Comparison of ENCODE assay signal across 14 cellular contexts in genomic region chr7:24945899-24946298, GRCh38.
"Had no signal": no experiment of that assay in that cellular context is flagged by ENCODE, and none has a peak within 500 bp of the region (broad histone marks: within the 10 kb centered on the region; RNA-seq: fewer than 3 reads in every experiment).

No MANE protein-coding gene starts in this region.

- H3K36me3 ChIP-seq: gastroesophageal sphincter, tibial nerve, vagina had no signal

- H3K36me3 Mint-ChIP-seq: naive thymus-derived CD8-positive, alpha-beta T cell had no signal

- H3K4me1 ChIP-seq: gastroesophageal sphincter, tibial nerve had no signal

- H3K9me3 ChIP-seq: gastroesophageal sphincter, tibial nerve, vagina had no signal

- H3K4me3 Mint-ChIP-seq: naive thymus-derived CD8-positive, alpha-beta T cell; stimulated activated memory B cell treated with anti-CD40 and anti-IgM and Interleukin-4, amounts not matched to agents 10 μg/mL and 1 μg/mL and 100 μg/mL, for 72 hours had no signal

- DNase-seq: activated CD4-positive, CD25-positive, alpha-beta regulatory T cell treated with anti-CD3 and anti-CD28 coated beads, Interleukin-2, amount 50 U/mL, for 72 hours; activated naive CD4-positive, alpha-beta T cell treated with anti-CD3 and anti-CD28 coated beads, Interleukin-2, amount 50 U/mL, for 16 hours; dorsolateral prefrontal cortex; erythroblast; left colon; naive thymus-derived CD8-positive, alpha-beta T cell; retina; stimulated activated CD4-positive, alpha-beta T cell treated with anti-CD3 and anti-CD28 coated beads, Interleukin-2, amount 100 ng/mL, for 48 hours; T1000 had no signal

- H3K9me3 Mint-ChIP-seq: stimulated activated memory B cell treated with anti-CD40 and anti-IgM and Interleukin-4, amounts not matched to agents 10 μg/mL and 1 μg/mL and 100 μg/mL, for 72 hours had no signal

- H3K27me3 Mint-ChIP-seq: naive thymus-derived CD8-positive, alpha-beta T cell; stimulated activated memory B cell treated with anti-CD40 and anti-IgM and Interleukin-4, amounts not matched to agents 10 μg/mL and 1 μg/mL and 100 μg/mL, for 72 hours had no signal

- H3K27ac Mint-ChIP-seq: activated T-helper 2 cell treated with anti-CD3 and anti-CD28 coated beads, Interferon-gamma antibody, Interleukin-2, Interleukin-4, amounts not matched to agents 10 μg/mL and 5 μg/mL and 100 μg/mL, durations not matched to agents 14 hours and 24 hours and 36 hours; stimulated activated memory B cell treated with anti-CD40 and anti-IgM and Interleukin-4, amounts not matched to agents 10 μg/mL and 1 μg/mL and 100 μg/mL, for 72 hours had no signal

- H3K27ac ChIP-seq: gastroesophageal sphincter, tibial nerve, vagina had no signal

- ATAC-seq: gastroesophageal sphincter; left colon; naive thymus-derived CD8-positive, alpha-beta T cell; stimulated activated memory B cell treated with anti-CD40 and anti-IgM and Interleukin-4, amounts not matched to agents 10 μg/mL and 1 μg/mL and 100 μg/mL, for 72 hours had no signal

- H3K4me3 ChIP-seq: dorsolateral prefrontal cortex, gastroesophageal sphincter, tibial nerve, vagina had no signal

- H3K27me3 ChIP-seq: dorsolateral prefrontal cortex, gastroesophageal sphincter, tibial nerve, vagina had no signal
